In the genomic region with DNA sequence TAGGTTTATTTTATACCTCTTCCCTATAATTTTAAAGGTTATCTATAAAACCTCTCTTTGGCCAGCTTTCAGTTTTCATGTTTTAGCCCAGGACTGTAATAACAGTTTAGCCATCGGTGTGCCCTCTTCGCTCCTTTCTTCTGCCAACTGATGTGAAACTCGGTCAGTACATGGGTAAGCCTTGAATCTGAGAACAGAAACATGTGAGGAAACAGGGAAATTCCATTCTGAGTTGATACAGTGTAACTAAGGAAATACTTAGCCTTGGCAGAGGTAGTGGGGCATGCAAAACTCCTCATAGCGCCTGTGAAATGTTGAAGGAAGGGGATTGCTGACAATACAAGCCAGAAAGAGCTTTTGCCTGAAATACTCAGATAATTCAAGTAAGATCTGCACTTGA, we compare ENCODE assay signal across 25 cellular contexts.
DNase-seq lines count a peak whose midpoint lies in the region; ATAC-seq and TF ChIP-seq lines count a peak whose summit lies in the region.
"Had no signal": no experiment of that assay in that cellular context is flagged by ENCODE, and none has a peak within 500 bp of the region (broad histone marks: within the 10 kb centered on the region; RNA-seq: fewer than 3 reads in every experiment).

No MANE protein-coding gene starts in this region.

- DNase-seq in LNCaP clone FGC (ENCODE audit: low read depth) (peak; percentile 90), choroid plexus epithelial cell (ENCODE audit: low read depth) (peak; percentile 36), iris pigment epithelial cell (ENCODE audit: low read depth) (peak; percentile 10), NCI-H2029 treated with DMSO at 0.1 percent for 48 hours (lab: John Stamatoyannopoulos, UW) (no peak)
- DNase-seq in CD4-positive, alpha-beta T cell, result no peak
- DNase-seq: activated CD4-positive, alpha-beta T cell treated with anti-CD3 and anti-CD28 coated beads, Interleukin-2, amount 50 U/mL, for 1 hour; activated naive CD8-positive, alpha-beta T cell treated with anti-CD3 and anti-CD28 coated beads for 36 hours; AML-193; body of pancreas; DMS79 treated with DMSO at 0.1 percent for 48 hours; heart left ventricle; left ventricle myocardium inferior; NCI-H1417; NCI-H510A treated with DMSO at 0.1 percent for 48 hours; posterior cingulate gyrus; RPMI8226; WERI-Rb-1 had no signal

- intact Hi-C loops in CD4-positive, alpha-beta T cell (cut with DNase I, micrococcal nuclease), result no loop called here

- no peak overlapping the region for H3K27ac Mint-ChIP-seq in CD4-positive, alpha-beta T cell
- H3K27ac Mint-ChIP-seq: activated naive CD8-positive, alpha-beta T cell treated with anti-CD3 and anti-CD28 coated beads for 36 hours; activated T-helper 17 cell treated with anti-CD3 and anti-CD28 coated beads, Interleukin-2, amount 50 U/mL, for 72 hours; mesothelial cell of epicardium; natural killer cell treated with Interleukin-12 subunit alpha and Interleukin-12 subunit beta and Interleukin-15 and Interleukin-18, amount 100 ng/mL, for 72 hours; stimulated activated memory B cell treated with anti-CD40 and anti-IgM and Interleukin-4, amounts not matched to agents 10 μg/mL and 1 μg/mL and 100 μg/mL, for 72 hours had no signal

- no peaks in the 10 kb centered on the region for H3K4me1 Mint-ChIP-seq in CD4-positive, alpha-beta T cell (ENCODE audit: low read depth)
- H3K4me1 Mint-ChIP-seq: activated naive CD8-positive, alpha-beta T cell treated with anti-CD3 and anti-CD28 coated beads for 36 hours; activated T-helper 17 cell treated with anti-CD3 and anti-CD28 coated beads, Interleukin-2, amount 50 U/mL, for 72 hours; stimulated activated memory B cell treated with anti-CD40 and anti-IgM and Interleukin-4, amounts not matched to agents 10 μg/mL and 1 μg/mL and 100 μg/mL, for 72 hours had no signal

- H3K4me3 ChIP-seq in LNCaP clone FGC (ENCODE audit: low read depth, low read length) (peak overlapping the region; percentile 49), choroid plexus epithelial cell (ENCODE audit: low read depth, low read length) (no peak overlapping the region)
- H3K4me3 ChIP-seq: body of pancreas, heart left ventricle, left ventricle myocardium inferior, vagina had no signal

- no peaks in the 10 kb centered on the region for H3K36me3 Mint-ChIP-seq in CD4-positive, alpha-beta T cell (ENCODE audit: low read depth)
- H3K36me3 Mint-ChIP-seq: activated naive CD8-positive, alpha-beta T cell treated with anti-CD3 and anti-CD28 coated beads for 36 hours; natural killer cell treated with Interleukin-12 subunit alpha and Interleukin-12 subunit beta and Interleukin-15 and Interleukin-18, amount 100 ng/mL, for 72 hours; stimulated activated memory B cell treated with anti-CD40 and anti-IgM and Interleukin-4, amounts not matched to agents 10 μg/mL and 1 μg/mL and 100 μg/mL, for 72 hours had no signal

- no peaks in the 10 kb centered on the region for H3K9me3 Mint-ChIP-seq in CD4-positive, alpha-beta T cell
- H3K9me3 Mint-ChIP-seq: activated naive CD8-positive, alpha-beta T cell treated with anti-CD3 and anti-CD28 coated beads for 36 hours had no signal

- ATAC-seq in CD4-positive, alpha-beta T cell (ENCODE audit: poor library complexity), result no peak
- ATAC-seq in GM18873 (IDR thresholded peaks at IDR 0.05; ENCODE audit: low FRiP score, unreplicated experiment) (no peak), HG02938 (IDR thresholded peaks at IDR 0.05; ENCODE audit: unreplicated experiment) (no peak)
- ATAC-seq: activated T-helper 17 cell treated with anti-CD3 and anti-CD28 coated beads, Interleukin-2, amount 50 U/mL, for 72 hours; body of pancreas; heart left ventricle; natural killer cell treated with Interleukin-12 subunit alpha and Interleukin-12 subunit beta and Interleukin-15 and Interleukin-18, amount 100 ng/mL, for 72 hours; stimulated activated memory B cell treated with anti-CD40 and anti-IgM and Interleukin-4, amounts not matched to agents 10 μg/mL and 1 μg/mL and 100 μg/mL, for 72 hours had no signal

- H3K27me3 Mint-ChIP-seq in CD4-positive, alpha-beta T cell, result no peaks in the 10 kb centered on the region
- H3K27me3 Mint-ChIP-seq: activated naive CD8-positive, alpha-beta T cell treated with anti-CD3 and anti-CD28 coated beads for 36 hours; activated T-helper 17 cell treated with anti-CD3 and anti-CD28 coated beads, Interleukin-2, amount 50 U/mL, for 72 hours; natural killer cell treated with Interleukin-12 subunit alpha and Interleukin-12 subunit beta and Interleukin-15 and Interleukin-18, amount 100 ng/mL, for 72 hours; stimulated activated memory B cell treated with anti-CD40 and anti-IgM and Interleukin-4, amounts not matched to agents 10 μg/mL and 1 μg/mL and 100 μg/mL, for 72 hours had no signal

- TF ChIP-seq CTCF in LNCaP clone FGC (IDR thresholded peaks at IDR 0.05; ENCODE audit: control insufficient read depth, extremely low read depth, insufficient read depth) (no peak), choroid plexus epithelial cell (conservative IDR thresholded peaks at IDR 0.05; ENCODE audit: low read depth, low read length) (no peak)
- no peak for TF ChIP-seq CTCF in CD4-positive, alpha-beta T cell (IDR thresholded peaks at IDR 0.05)

- H3K9me3 ChIP-seq in CD4-positive, alpha-beta T cell (ENCODE audit: control insufficient read depth, low read length), result no peaks in the 10 kb centered on the region
- H3K9me3 ChIP-seq: body of pancreas, heart left ventricle, left ventricle myocardium inferior, vagina had no signal

- CTCF ChIA-PET in CD4-positive, alpha-beta T cell (lab: Charles Lee), result no interaction called here

- H3K4me3 Mint-ChIP-seq in CD4-positive, alpha-beta T cell, result no peak overlapping the region
- H3K4me3 Mint-ChIP-seq: activated naive CD8-positive, alpha-beta T cell treated with anti-CD3 and anti-CD28 coated beads for 36 hours; activated T-helper 17 cell treated with anti-CD3 and anti-CD28 coated beads, Interleukin-2, amount 50 U/mL, for 72 hours; mesothelial cell of epicardium; natural killer cell treated with Interleukin-12 subunit alpha and Interleukin-12 subunit beta and Interleukin-15 and Interleukin-18, amount 100 ng/mL, for 72 hours; stimulated activated memory B cell treated with anti-CD40 and anti-IgM and Interleukin-4, amounts not matched to agents 10 μg/mL and 1 μg/mL and 100 μg/mL, for 72 hours had no signal

- H3K27me3 ChIP-seq in CD4-positive, alpha-beta T cell (ENCODE audit: control insufficient read depth, insufficient read depth, low read length), result no peaks in the 10 kb centered on the region
- H3K27me3 ChIP-seq: body of pancreas, heart left ventricle, vagina had no signal

- POLR2A ChIA-PET in CD4-positive, alpha-beta T cell (lab: Charles Lee), result no interaction called here

- H3K27ac ChIP-seq in CD4-positive, alpha-beta T cell (ENCODE audit: low read depth, low read length), result no peak overlapping the region
- H3K27ac ChIP-seq: body of pancreas, heart left ventricle, HL-60, left ventricle myocardium inferior, vagina, WERI-Rb-1 had no signal

Comparison
In these comparisons a context has a peak if more than half of its experiments do, and no peak if none do; other contexts are left out.
1. DNase-seq: peak in LNCaP clone FGC (single experiment), choroid plexus epithelial cell (single experiment) and iris pigment epithelial cell (single experiment); none in CD4-positive, alpha-beta T cell (0 of 10) and NCI-H2029 treated with DMSO at 0.1 percent for 48 hours (single experiment).